1 cellular context compared by ENCODE assay signal in the genomic region with DNA sequence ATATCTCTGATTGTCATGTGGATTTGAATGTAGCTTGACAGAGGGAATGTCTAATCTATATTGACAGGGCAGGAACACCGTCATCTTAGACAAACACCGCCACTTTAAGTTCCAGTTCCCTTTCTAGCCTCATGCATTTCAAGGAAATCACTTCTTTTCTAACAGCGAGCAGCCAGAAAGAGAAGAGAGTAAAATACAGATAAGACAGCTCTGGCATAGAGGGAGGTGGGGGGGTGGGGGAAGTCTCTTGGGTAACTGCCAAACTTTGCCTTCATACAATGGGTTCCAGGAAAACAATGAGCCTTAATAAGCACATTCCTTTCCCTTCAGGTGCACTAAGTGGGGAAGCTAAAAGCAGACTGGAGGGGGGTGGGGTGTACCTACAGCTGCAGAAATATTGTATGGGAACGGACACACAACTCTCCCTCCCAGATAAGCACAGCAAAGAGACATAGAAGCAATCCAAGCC.
TF ChIP-seq lines count a peak whose summit lies in the region.

No MANE protein-coding gene starts in this region.

TF ChIP-seq in WTC11, 78 proteins besides CTCF, POLR2A, EP300 and RAD21 (continued from another document):
- TF ChIP-seq, protein P1, sequence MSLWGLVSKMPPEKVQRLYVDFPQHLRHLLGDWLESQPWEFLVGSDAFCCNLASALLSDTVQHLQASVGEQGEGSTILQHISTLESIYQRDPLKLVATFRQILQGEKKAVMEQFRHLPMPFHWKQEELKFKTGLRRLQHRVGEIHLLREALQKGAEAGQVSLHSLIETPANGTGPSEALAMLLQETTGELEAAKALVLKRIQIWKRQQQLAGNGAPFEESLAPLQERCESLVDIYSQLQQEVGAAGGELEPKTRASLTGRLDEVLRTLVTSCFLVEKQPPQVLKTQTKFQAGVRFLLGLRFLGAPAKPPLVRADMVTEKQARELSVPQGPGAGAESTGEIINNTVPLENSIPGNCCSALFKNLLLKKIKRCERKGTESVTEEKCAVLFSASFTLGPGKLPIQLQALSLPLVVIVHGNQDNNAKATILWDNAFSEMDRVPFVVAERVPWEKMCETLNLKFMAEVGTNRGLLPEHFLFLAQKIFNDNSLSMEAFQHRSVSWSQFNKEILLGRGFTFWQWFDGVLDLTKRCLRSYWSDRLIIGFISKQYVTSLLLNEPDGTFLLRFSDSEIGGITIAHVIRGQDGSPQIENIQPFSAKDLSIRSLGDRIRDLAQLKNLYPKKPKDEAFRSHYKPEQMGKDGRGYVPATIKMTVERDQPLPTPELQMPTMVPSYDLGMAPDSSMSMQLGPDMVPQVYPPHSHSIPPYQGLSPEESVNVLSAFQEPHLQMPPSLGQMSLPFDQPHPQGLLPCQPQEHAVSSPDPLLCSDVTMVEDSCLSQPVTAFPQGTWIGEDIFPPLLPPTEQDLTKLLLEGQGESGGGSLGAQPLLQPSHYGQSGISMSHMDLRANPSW (CRISPR knock-in tag; conservative IDR thresholded peaks at IDR 0.05; ENCODE audit: low read depth) = no peak
- TF ChIP-seq EMX1 (CRISPR knock-in tag; IDR thresholded peaks at IDR 0.05) = no peak
- no peak for TF ChIP-seq ZNF121 (CRISPR knock-in tag; IDR thresholded peaks at IDR 0.05)
- TF ChIP-seq RELA (CRISPR knock-in tag; IDR thresholded peaks at IDR 0.05; ENCODE audit: borderline replicate concordance) = no peak
- no peak for TF ChIP-seq NFYB (CRISPR knock-in tag; conservative IDR thresholded peaks at IDR 0.05; ENCODE audit: low read depth)
